Comparison of ENCODE assay signal across 1 cellular context in genomic region chr12:67268896-67269631, GRCh38.
A peak's percentile ranks its signal among the peaks of the same experiment; 100 is the strongest.
TF ChIP-seq lines count a peak whose summit lies in the region.

CAND1 (plus strand) TSS chr12:67269358; CDS start chr12:67269718, 360 bp downstream.

TF ChIP-seq in GM23338, 12 proteins besides CTCF, POLR2A, EP300 and RAD21 (continued from another document):
- no peak for TF ChIP-seq ZNF462 (CRISPR knock-in tag; IDR thresholded peaks at IDR 0.05)
- peak; percentile 7; the same call in 1 of the 2 replicates for TF ChIP-seq ETS1 (IDR thresholded peaks at IDR 0.05)
- TF ChIP-seq CREB1 (CRISPR knock-in tag; IDR thresholded peaks at IDR 0.05; ENCODE audit: low read depth) = peak; percentile 61
- no peak for TF ChIP-seq NANOG (IDR thresholded peaks at IDR 0.05; ENCODE audit: borderline replicate concordance)
- no peak for TF ChIP-seq EZH2 (IDR thresholded peaks at IDR 0.05; ENCODE audit: low read depth, unreplicated experiment)
